In genomic region chr13:25839356-25839755, GRCh38 we compare ENCODE assay signal across 17 cellular contexts.
DNase-seq lines count a peak whose midpoint lies in the region; ATAC-seq and TF ChIP-seq lines count a peak whose summit lies in the region.
"Had no signal": no experiment of that assay in that cellular context is flagged by ENCODE, and none has a peak within 500 bp of the region (broad histone marks: within the 10 kb centered on the region; RNA-seq: fewer than 3 reads in every experiment).

No MANE protein-coding gene starts in this region.

- H3K79me2 ChIP-seq in PC-3 (ENCODE audit: low read length), result no peaks in the 10 kb centered on the region
- no peaks in the 10 kb centered on the region for H3K79me2 ChIP-seq in smooth muscle cell (ENCODE audit: low read depth)

- H2AFZ ChIP-seq in PC-3 (ENCODE audit: low read length) (no peak overlapping the region), smooth muscle cell (ENCODE audit: low read depth) (no peak overlapping the region)

- H3K9ac ChIP-seq in PC-3 (ENCODE audit: low read length) (no peak overlapping the region), smooth muscle cell (ENCODE audit: low read depth) (no peak overlapping the region)
- H3K9ac ChIP-seq: BLaER1 had no signal

- H3K36me3 Mint-ChIP-seq in nephron (ENCODE audit: low read depth), result no peaks in the 10 kb centered on the region
- H3K36me3 Mint-ChIP-seq: CD14-positive monocyte; CD4-positive, alpha-beta memory T cell had no signal

- H3K9me3 ChIP-seq in PC-3 (ENCODE audit: low read length), result no peaks in the 10 kb centered on the region
- no peaks in the 10 kb centered on the region for H3K9me3 ChIP-seq in smooth muscle cell (replicated peaks; ENCODE audit: low read depth)
- H3K9me3 ChIP-seq: BLaER1 had no signal

- peaks cover 34% of the 10 kb centered on the region for H3K4me1 Mint-ChIP-seq in nephron
- H3K4me1 Mint-ChIP-seq: CD14-positive monocyte had no signal

- CTCF ChIA-PET in PC-3 (lab: Charles Lee), result no interaction called here

- no peaks in the 10 kb centered on the region for H3K27me3 Mint-ChIP-seq in nephron (ENCODE audit: low read depth)

- 95% methylated on average over 8 of the region's 8 CpGs for WGBS in smooth muscle cell (ENCODE audit: low lambda C conversion rate)

- ATAC-seq in PC-3, result no peak
- ATAC-seq in foreskin keratinocyte, result no peak
- ATAC-seq in HG02759 (IDR thresholded peaks at IDR 0.05; ENCODE audit: unreplicated experiment), result no peak

- H3K27me3 ChIP-seq in PC-3 (ENCODE audit: low read length) (no peaks in the 10 kb centered on the region), foreskin keratinocyte (no peaks in the 10 kb centered on the region), smooth muscle cell (ENCODE audit: low read depth) (no peaks in the 10 kb centered on the region)
- H3K27me3 ChIP-seq: BLaER1 had no signal

- TF ChIP-seq CTCF in PC-3 (conservative IDR thresholded peaks at IDR 0.05; ENCODE audit: low read depth, low read length), result no peak
- no peak for TF ChIP-seq CTCF in foreskin keratinocyte (conservative IDR thresholded peaks at IDR 0.05)
- TF ChIP-seq CTCF in nephron (IDR thresholded peaks at IDR 0.05; ENCODE audit: unreplicated experiment in 3 of 3), result no peak
- TF ChIP-seq CTCF in smooth muscle cell (IDR thresholded peaks at IDR 0.05; ENCODE audit: borderline replicate concordance, insufficient read depth, poor library complexity, severe bottlenecking), result no peak

- H3K36me3 ChIP-seq in PC-3 (ENCODE audit: low read depth, low read length) (no peaks in the 10 kb centered on the region), smooth muscle cell (ENCODE audit: low read depth) (no peaks in the 10 kb centered on the region)
- H3K36me3 ChIP-seq: BLaER1 had no signal

- H3K27ac Mint-ChIP-seq in nephron, result peak overlapping the region; percentile 50 to 79 (median 70)
- H3K27ac Mint-ChIP-seq: CD14-positive monocyte; CD4-positive, alpha-beta memory T cell; H9 had no signal

- no peak for DNase-seq in PC-3
- DNase-seq in foreskin keratinocyte, result no peak
- DNase-seq in renal cortical epithelial cell (ENCODE audit: low read depth), result peak; percentile 49
- DNase-seq in RKO (ENCODE audit: low spot score), result no peak
- no peak for DNase-seq in smooth muscle cell (lab: John Stamatoyannopoulos, UW; ENCODE audit: unreplicated experiment)
- DNase-seq: 8988T; CD4-positive, alpha-beta memory T cell; DMS153; DMS79; GDM1; GOT3; H9; IMR-90 had no signal

- no peaks in the 10 kb centered on the region for H3K9me3 Mint-ChIP-seq in nephron

- no peak overlapping the region for H3K4me3 Mint-ChIP-seq in nephron
- H3K4me3 Mint-ChIP-seq: CD14-positive monocyte; CD4-positive, alpha-beta memory T cell; H9 had no signal

- H3K4me1 ChIP-seq in PC-3 (ENCODE audit: insufficient read depth, low read length), result peaks cover 15% of the 10 kb centered on the region
- H3K4me1 ChIP-seq in foreskin keratinocyte, result peaks cover 17% of the 10 kb centered on the region
- no peaks in the 10 kb centered on the region for H3K4me1 ChIP-seq in smooth muscle cell (ENCODE audit: low read depth)
- H3K4me1 ChIP-seq: BLaER1 had no signal

- H3K4me3 ChIP-seq in PC-3 (ENCODE audit: low read length) (no peak overlapping the region), smooth muscle cell (no peak overlapping the region)
- H3K4me3 ChIP-seq: BLaER1 had no signal

- H3K4me2 ChIP-seq in PC-3 (ENCODE audit: low read length) (no peak overlapping the region), smooth muscle cell (no peak overlapping the region)
- H3K4me2 ChIP-seq: BLaER1 had no signal

- H4K20me1 ChIP-seq in PC-3 (ENCODE audit: low read length) (no peaks in the 10 kb centered on the region), smooth muscle cell (ENCODE audit: low read depth) (no peaks in the 10 kb centered on the region)
- H4K20me1 ChIP-seq: BLaER1 had no signal

- peak overlapping the region; percentile 60; the same call in 1 of the 2 replicates for H3K27ac ChIP-seq in PC-3 (ENCODE audit: low read length)
- H3K27ac ChIP-seq in foreskin keratinocyte, result peak overlapping the region; percentile 47
- H3K27ac ChIP-seq in smooth muscle cell (ENCODE audit: low read depth), result no peak overlapping the region
- H3K27ac ChIP-seq: BLaER1 had no signal

- intact Hi-C loops in PC-3 (cut with micrococcal nuclease), result no loop called here

- BruUV-seq in PC-3 (replicated peaks; lab: Mats Ljungman, UMichigan), result no TSS peak

- H3F3A ChIP-seq in PC-3 (ENCODE audit: low read length, unreplicated experiment), result no peaks in the 10 kb centered on the region
- no peaks in the 10 kb centered on the region for H3F3A ChIP-seq in smooth muscle cell (ENCODE audit: low read depth)

- POLR2A ChIA-PET in PC-3 (lab: Charles Lee; ENCODE audit: unreplicated experiment), result no interaction called here

- H3K9me2 ChIP-seq in PC-3 (replicated peaks; ENCODE audit: low read length), result no peaks in the 10 kb centered on the region
